1 cellular context compared by ENCODE assay signal in genomic region chr15:33071451-33071850, GRCh38.
TF ChIP-seq lines count a peak whose summit lies in the region.

No MANE protein-coding gene starts in this region.

TF ChIP-seq in IMR-90, 13 proteins besides CTCF, POLR2A, EP300 and RAD21 (continued from another document):
- TF ChIP-seq USF2 (IDR thresholded peaks at IDR 0.05; ENCODE audit: low read depth, low read length) = no peak
